In the genomic region with DNA sequence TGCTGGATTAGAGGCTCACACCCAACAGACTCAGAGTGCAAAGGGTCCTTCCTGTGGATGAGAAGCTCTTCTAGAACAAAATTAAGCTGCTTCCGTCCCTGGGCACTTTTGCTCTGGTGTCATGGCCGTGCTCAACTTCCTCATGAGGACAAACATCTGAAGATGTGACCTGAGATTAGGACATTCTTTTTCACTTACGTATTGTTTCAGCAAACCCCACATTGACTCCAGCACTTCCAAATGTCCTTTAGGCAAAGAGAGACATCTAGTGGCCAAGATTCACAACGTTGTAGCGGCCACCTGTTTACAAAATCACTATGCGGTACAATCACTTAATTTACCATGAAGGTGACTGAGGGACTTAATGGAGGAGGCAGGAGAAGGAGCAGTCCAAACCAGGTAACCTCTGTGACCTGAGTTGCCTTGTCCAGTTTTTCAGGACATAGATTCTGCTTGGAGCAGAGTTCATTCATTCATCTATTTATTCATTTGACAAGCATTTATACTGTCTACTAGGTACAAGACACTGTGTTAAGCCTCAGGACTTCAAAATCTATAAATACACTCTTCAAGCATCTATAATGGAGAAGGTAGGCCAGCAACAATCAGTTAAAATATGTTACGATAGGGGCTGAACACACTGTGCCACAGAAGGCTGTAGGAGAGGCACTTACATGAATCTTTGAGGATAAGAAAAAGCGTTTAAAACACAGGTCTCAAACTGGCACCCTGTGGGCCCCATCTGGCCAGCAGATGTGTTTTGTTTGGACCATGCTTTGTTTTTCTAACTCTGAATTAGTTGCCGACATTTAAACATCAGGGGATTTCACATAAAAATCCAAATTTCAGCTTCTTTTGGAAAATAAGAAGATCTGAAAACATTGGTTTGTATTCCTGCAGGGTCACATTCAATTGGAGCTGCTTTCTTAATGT, we compare ENCODE assay signal across 1 cellular context.
TF ChIP-seq lines count a peak whose summit lies in the region.

No MANE protein-coding gene starts in this region.

TF ChIP-seq in HepG2, 621 proteins besides CTCF, POLR2A, EP300 and RAD21 (continued from another document and continues in another):
- TF ChIP-seq, protein P1, sequence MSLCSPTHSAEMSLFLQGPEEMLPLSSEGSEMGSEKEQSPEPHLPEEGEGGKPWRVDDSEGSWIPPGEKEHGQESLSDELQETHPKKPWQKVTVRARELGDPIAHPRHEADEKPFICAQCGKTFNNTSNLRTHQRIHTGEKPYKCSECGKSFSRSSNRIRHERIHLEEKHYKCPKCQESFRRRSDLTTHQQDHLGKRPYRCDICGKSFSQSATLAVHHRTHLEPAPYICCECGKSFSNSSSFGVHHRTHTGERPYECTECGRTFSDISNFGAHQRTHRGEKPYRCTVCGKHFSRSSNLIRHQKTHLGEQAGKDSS (CRISPR knock-in tag; IDR thresholded peaks at IDR 0.05; ENCODE audit: borderline replicate concordance, low read depth): peak; percentile 43; the same call in 1 of the 2 replicates
- peak; percentile 61; the same call in 1 of the 2 replicates for TF ChIP-seq ZNF788 (CRISPR knock-in tag; IDR thresholded peaks at IDR 0.05; ENCODE audit: borderline replicate concordance)
- no peak for TF ChIP-seq HNF1A (IDR thresholded peaks at IDR 0.05; ENCODE audit: low read depth)
- TF ChIP-seq HNF1A (CRISPR knock-in tag; IDR thresholded peaks at IDR 0.05; ENCODE audit: borderline replicate concordance): peak; percentile 57; the same call in 1 of the 2 replicates
- 0 out of 2 replicates have a peak, but pooled peaks have one; percentile 53 for TF ChIP-seq TARDBP (CRISPR knock-in tag; IDR thresholded peaks at IDR 0.05)
- no peak for TF ChIP-seq MAZ (IDR thresholded peaks at IDR 0.05; ENCODE audit: borderline replicate concordance, low read depth, low read length)
- no peak for TF ChIP-seq MAZ (CRISPR knock-in tag; IDR thresholded peaks at IDR 0.05; ENCODE audit: low read depth)
- TF ChIP-seq GMEB1 (CRISPR knock-in tag; IDR thresholded peaks at IDR 0.05; ENCODE audit: borderline replicate concordance): peak; percentile 44; the same call in 1 of the 2 replicates
- TF ChIP-seq FOXA1 (IDR thresholded peaks at IDR 0.05): no peak
- peak; percentile 84 for TF ChIP-seq FOXA1 (CRISPR knock-in tag; IDR thresholded peaks at IDR 0.05)
- TF ChIP-seq, protein P2, sequence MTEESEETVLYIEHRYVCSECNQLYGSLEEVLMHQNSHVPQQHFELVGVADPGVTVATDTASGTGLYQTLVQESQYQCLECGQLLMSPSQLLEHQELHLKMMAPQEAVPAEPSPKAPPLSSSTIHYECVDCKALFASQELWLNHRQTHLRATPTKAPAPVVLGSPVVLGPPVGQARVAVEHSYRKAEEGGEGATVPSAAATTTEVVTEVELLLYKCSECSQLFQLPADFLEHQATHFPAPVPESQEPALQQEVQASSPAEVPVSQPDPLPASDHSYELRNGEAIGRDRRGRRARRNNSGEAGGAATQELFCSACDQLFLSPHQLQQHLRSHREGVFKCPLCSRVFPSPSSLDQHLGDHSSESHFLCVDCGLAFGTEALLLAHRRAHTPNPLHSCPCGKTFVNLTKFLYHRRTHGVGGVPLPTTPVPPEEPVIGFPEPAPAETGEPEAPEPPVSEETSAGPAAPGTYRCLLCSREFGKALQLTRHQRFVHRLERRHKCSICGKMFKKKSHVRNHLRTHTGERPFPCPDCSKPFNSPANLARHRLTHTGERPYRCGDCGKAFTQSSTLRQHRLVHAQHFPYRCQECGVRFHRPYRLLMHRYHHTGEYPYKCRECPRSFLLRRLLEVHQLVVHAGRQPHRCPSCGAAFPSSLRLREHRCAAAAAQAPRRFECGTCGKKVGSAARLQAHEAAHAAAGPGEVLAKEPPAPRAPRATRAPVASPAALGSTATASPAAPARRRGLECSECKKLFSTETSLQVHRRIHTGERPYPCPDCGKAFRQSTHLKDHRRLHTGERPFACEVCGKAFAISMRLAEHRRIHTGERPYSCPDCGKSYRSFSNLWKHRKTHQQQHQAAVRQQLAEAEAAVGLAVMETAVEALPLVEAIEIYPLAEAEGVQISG (CRISPR knock-in tag; IDR thresholded peaks at IDR 0.05): peak; percentile 54; the same call in 1 of the 2 replicates
- peak; percentile 71; the same call in 1 of the 2 replicates for TF ChIP-seq IRF2 (CRISPR knock-in tag; IDR thresholded peaks at IDR 0.05)
- TF ChIP-seq ZNF878 (CRISPR knock-in tag; IDR thresholded peaks at IDR 0.05): peak; percentile 65; the same call in 1 of the 2 replicates
- peak; percentile 62 for TF ChIP-seq MED1 (CRISPR knock-in tag; IDR thresholded peaks at IDR 0.05)
- peak; percentile 55; the same call in 1 of the 2 replicates for TF ChIP-seq MIER3 (CRISPR knock-in tag; IDR thresholded peaks at IDR 0.05; ENCODE audit: borderline replicate concordance)
- TF ChIP-seq NCOA2 (CRISPR knock-in tag; IDR thresholded peaks at IDR 0.05): peak; percentile 60
- TF ChIP-seq BCL6 (CRISPR knock-in tag; IDR thresholded peaks at IDR 0.05): peak; percentile 30; the same call in 1 of the 2 replicates
- TF ChIP-seq ZNF800 (CRISPR knock-in tag; IDR thresholded peaks at IDR 0.05): 0 out of 2 replicates have a peak, but pooled peaks have one; percentile 51
- TF ChIP-seq NFE2L2 (IDR thresholded peaks at IDR 0.05; ENCODE audit: low read length): no peak
- peak; percentile 72 for TF ChIP-seq RARA (CRISPR knock-in tag; IDR thresholded peaks at IDR 0.05)
- peak; percentile 70; the same call in 1 of the 2 replicates for TF ChIP-seq ZNF337 (CRISPR knock-in tag; IDR thresholded peaks at IDR 0.05; ENCODE audit: borderline replicate concordance, low read depth)
- TF ChIP-seq ZNF274 (CRISPR knock-in tag; IDR thresholded peaks at IDR 0.05): peak; percentile 29; the same call in 1 of the 2 replicates
- peak; percentile 81; the same call in 1 of the 2 replicates for TF ChIP-seq HMG20A (CRISPR knock-in tag; IDR thresholded peaks at IDR 0.05; ENCODE audit: borderline replicate concordance)
- TF ChIP-seq ZNF841 (CRISPR knock-in tag; IDR thresholded peaks at IDR 0.05; ENCODE audit: borderline replicate concordance): no peak
- 0 out of 2 replicates have a peak, but pooled peaks have one; percentile 7 for TF ChIP-seq HCFC1 (IDR thresholded peaks at IDR 0.05; ENCODE audit: low read depth, low read length)
- TF ChIP-seq GATAD2A (CRISPR knock-in tag; IDR thresholded peaks at IDR 0.05): peak; percentile 84
- TF ChIP-seq TBX2 (CRISPR knock-in tag; IDR thresholded peaks at IDR 0.05; ENCODE audit: borderline replicate concordance): peak; percentile 74
- TF ChIP-seq ZNF501 (CRISPR knock-in tag; IDR thresholded peaks at IDR 0.05): peak; percentile 63; the same call in 1 of the 2 replicates
- TF ChIP-seq ZNF326 (CRISPR knock-in tag; IDR thresholded peaks at IDR 0.05; ENCODE audit: borderline replicate concordance): no peak
- TF ChIP-seq ARID5B (CRISPR knock-in tag; IDR thresholded peaks at IDR 0.05): peak; percentile 87
- TF ChIP-seq FOXJ3 (CRISPR knock-in tag; IDR thresholded peaks at IDR 0.05; ENCODE audit: borderline replicate concordance): peak; percentile 30; the same call in 1 of the 2 replicates
- 0 out of 2 replicates have a peak, but pooled peaks have one; percentile 15 for TF ChIP-seq SIX4 (CRISPR knock-in tag; IDR thresholded peaks at IDR 0.05)
- peak; percentile 97 for TF ChIP-seq JUND (CRISPR knock-in tag; IDR thresholded peaks at IDR 0.05)
- TF ChIP-seq SALL1 (CRISPR knock-in tag; IDR thresholded peaks at IDR 0.05): peak; percentile 65
- TF ChIP-seq, protein P3, sequence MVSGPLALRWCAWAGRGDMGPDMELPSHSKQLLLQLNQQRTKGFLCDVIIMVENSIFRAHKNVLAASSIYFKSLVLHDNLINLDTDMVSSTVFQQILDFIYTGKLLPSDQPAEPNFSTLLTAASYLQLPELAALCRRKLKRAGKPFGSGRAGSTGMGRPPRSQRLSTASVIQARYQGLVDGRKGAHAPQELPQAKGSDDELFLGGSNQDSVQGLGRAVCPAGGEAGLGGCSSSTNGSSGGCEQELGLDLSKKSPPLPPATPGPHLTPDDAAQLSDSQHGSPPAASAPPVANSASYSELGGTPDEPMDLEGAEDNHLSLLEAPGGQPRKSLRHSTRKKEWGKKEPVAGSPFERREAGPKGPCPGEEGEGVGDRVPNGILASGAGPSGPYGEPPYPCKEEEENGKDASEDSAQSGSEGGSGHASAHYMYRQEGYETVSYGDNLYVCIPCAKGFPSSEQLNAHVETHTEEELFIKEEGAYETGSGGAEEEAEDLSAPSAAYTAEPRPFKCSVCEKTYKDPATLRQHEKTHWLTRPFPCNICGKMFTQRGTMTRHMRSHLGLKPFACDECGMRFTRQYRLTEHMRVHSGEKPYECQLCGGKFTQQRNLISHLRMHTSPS (CRISPR knock-in tag; IDR thresholded peaks at IDR 0.05; ENCODE audit: low read depth): 0 out of 2 replicates have a peak, but pooled peaks have one; percentile 4
